Comparison of ENCODE assay signal across 1 cellular context in the genomic region with DNA sequence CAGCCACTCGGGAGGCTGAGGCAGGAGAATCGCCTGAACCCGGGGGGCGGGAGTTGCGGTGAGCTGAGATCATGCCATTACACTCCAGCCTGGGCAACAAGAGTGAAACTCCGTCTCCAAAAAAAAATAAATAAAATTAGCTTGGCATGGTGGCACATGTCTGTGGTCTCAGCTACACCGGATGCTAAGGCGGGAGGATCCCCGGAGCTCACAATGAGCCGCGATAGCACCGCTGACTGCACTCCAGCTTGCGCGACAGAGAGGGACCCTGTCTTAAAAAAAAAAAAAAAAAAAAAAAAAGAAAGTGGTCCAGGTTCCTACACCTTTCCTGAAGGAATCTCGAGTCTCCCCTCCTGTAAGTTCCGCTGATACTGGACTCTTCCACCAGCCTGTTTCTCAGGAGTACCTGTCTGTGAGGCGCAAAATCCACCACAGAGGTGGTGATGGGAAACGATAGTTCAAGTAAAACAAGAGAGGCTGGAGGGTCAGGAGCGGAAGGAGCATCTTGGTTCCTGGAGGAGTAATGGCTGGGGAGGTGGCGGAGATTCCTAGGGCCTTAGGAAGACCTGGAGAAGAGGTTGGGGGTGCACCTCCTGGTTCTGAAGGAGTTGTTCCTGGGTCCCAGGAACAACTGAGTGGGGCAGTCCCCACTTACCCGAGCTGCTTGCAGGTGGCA.
TF ChIP-seq lines count a peak whose summit lies in the region.

No MANE protein-coding gene starts in this region.

TF ChIP-seq in neural cell, 6 proteins besides CTCF, POLR2A, EP300 and RAD21 (continued from another document):
- TF ChIP-seq REST (IDR thresholded peaks at IDR 0.05; ENCODE audit: borderline replicate concordance) (no peak), MXI1 (conservative IDR thresholded peaks at IDR 0.05; ENCODE audit: poor library complexity, severe bottlenecking) (no peak), SMC3 (conservative IDR thresholded peaks at IDR 0.05; ENCODE audit: poor library complexity) (no peak)
TF ChIP-seq in neural cell: peak in this region for 0.
